25 cellular contexts compared by ENCODE assay signal in the genomic region with DNA sequence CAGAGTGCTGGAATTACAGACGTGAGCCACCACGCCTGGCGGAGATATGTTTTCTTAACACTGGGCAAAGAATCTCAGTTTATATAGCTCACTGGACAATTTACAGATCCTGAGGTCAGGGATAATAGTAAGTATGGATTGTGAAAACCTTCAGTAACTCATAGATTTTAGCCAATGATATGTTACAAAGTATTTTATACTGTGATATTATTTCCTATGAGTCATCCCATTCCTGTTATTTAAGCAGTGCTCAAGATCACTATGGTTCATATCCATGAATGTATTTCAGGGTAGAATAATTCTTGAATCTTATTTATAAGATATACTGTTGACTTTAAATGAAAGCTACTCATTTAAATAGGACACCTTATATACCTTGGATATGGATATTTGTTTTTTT.
DNase-seq lines count a peak whose midpoint lies in the region; ATAC-seq, FAIRE-seq and TF ChIP-seq lines count a peak whose summit lies in the region.
"Had no signal": no experiment of that assay in that cellular context is flagged by ENCODE, and none has a peak within 500 bp of the region (broad histone marks: within the 10 kb centered on the region; RNA-seq: fewer than 3 reads in every experiment).

No MANE protein-coding gene starts in this region.

- no TSS peak for BruUV-seq in IMR-90 (replicated peaks; lab: Mats Ljungman, UMichigan)

- TF ChIP-seq RAD21 in A549 (conservative IDR thresholded peaks at IDR 0.05 in 1 of 2, IDR thresholded peaks at IDR 0.05 in 1 of 2) (no peak), IMR-90 (IDR thresholded peaks at IDR 0.05; ENCODE audit: low read length) (no peak)

- CTCF ChIA-PET in A549 (lab: Yijun Ruan, JAX) (interaction anchor here (1.0 to 1.4 kb wide), 3 partner anchors 863 to 917 kb away, joined by 3 to 4 read pairs (median 3); no protein-coding TSS in a partner anchor), IMR-90 (lab: Yijun Ruan, JAX) (interaction anchor here (1.0 kb wide), 1 partner anchor 10 kb away, joined by 3 read pairs; no protein-coding TSS in a partner anchor)

- H4K20me1 ChIP-seq in GM23248 (ENCODE audit: insufficient read depth) (no peaks in the 10 kb centered on the region), IMR-90 (ENCODE audit: insufficient read depth, low read length) (no peaks in the 10 kb centered on the region)
- H4K20me1 ChIP-seq: BLaER1 treated with 17β-estradiol and CSF1 and Interleukin-3, amounts not matched to agents 10 nM and 100 nM had no signal

- no peaks in the 10 kb centered on the region for H3K79me1 ChIP-seq in IMR-90 (ENCODE audit: low read depth in 1 of 2, low read length in 2 of 2)

- no peak overlapping the region for H3K23ac ChIP-seq in IMR-90 (ENCODE audit: low read depth, low read length)

- no peaks in the 10 kb centered on the region for H3F3A ChIP-seq in GM23248 (ENCODE audit: insufficient read depth)

- TF ChIP-seq POLR2A in A549 (IDR thresholded peaks at IDR 0.05; ENCODE audit: low read length) (no peak), IMR-90 (IDR thresholded peaks at IDR 0.05; ENCODE audit: low read depth, low read length) (no peak)

- no peak overlapping the region for H2BK5ac ChIP-seq in IMR-90 (ENCODE audit: low read depth, low read length, poor library complexity, severe bottlenecking)

- no peaks in the 10 kb centered on the region for H3K9me2 ChIP-seq in GM23248 (ENCODE audit: insufficient read depth)

- H4K91ac ChIP-seq in IMR-90 (ENCODE audit: insufficient read depth, low read depth, low read length), result no peak overlapping the region

- H3K18ac ChIP-seq in IMR-90 (ENCODE audit: low read depth, low read length), result no peak overlapping the region

- no peaks in the 10 kb centered on the region for H3K79me2 ChIP-seq in GM23248 (ENCODE audit: insufficient read depth)

- H3K27me3 ChIP-seq in GM23248 (replicated peaks; ENCODE audit: insufficient read depth) (no peaks in the 10 kb centered on the region), IMR-90 (ENCODE audit: control insufficient read depth, insufficient read depth, low read length) (no peaks in the 10 kb centered on the region)
- H3K27me3 ChIP-seq: BE2C; BLaER1 treated with 17β-estradiol and CSF1 and Interleukin-3, amounts not matched to agents 10 nM and 100 nM had no signal

- H3K4me2 ChIP-seq in A549 (no peak overlapping the region), GM23248 (ENCODE audit: unreplicated experiment) (no peak overlapping the region), IMR-90 (ENCODE audit: low read depth, low read length) (no peak overlapping the region)
- H3K4me2 ChIP-seq: BLaER1 treated with 17β-estradiol and CSF1 and Interleukin-3, amounts not matched to agents 10 nM and 100 nM had no signal

- H2AK9ac ChIP-seq in IMR-90 (replicated peaks; ENCODE audit: low read depth, low read length, poor library complexity), result no peak overlapping the region

- WGBS in A549 (ENCODE audit: missing lambda C conversion rate), result 87% methylated on average over 3 of the region's 3 CpGs
- 97 to 99% methylated on average over 3 of the region's 3 CpGs for WGBS in GM23248 (ENCODE audit: low coverage in 1 of 2, low lambda C conversion rate in 2 of 2, missing lambda C conversion rate in 2 of 2), 2 experiments
- WGBS in IMR-90 (ENCODE audit: extremely low coverage in 2 of 2, insufficient read length in 1 of 2), 2 experiments, result no CpG with 5 or more reads among the region's 3 CpGs

- no peak for TF ChIP-seq CTCF in A549 (IDR thresholded peaks at IDR 0.05)
- no peak for TF ChIP-seq CTCF in IMR-90 (conservative IDR thresholded peaks at IDR 0.05; ENCODE audit: low read depth, low read length)

- H4K8ac ChIP-seq in IMR-90 (ENCODE audit: low read depth in 2 of 2, low read length in 2 of 2), result no peak overlapping the region

- FAIRE-seq in A549 (lab: Jason Lieb, UNC), result no peak
- FAIRE-seq: A204.1, GM12891, GM18507, H1 had no signal

- no peak overlapping the region for H3K56ac ChIP-seq in IMR-90 (ENCODE audit: extremely low read depth, insufficient read depth, low read length)

- H3K4me1 ChIP-seq in A549, result no peaks in the 10 kb centered on the region
- no peaks in the 10 kb centered on the region for H3K4me1 ChIP-seq in GM23248 (ENCODE audit: insufficient read depth)
- H3K4me1 ChIP-seq in IMR-90 (ENCODE audit: control insufficient read depth, insufficient read depth, low read length), result no peaks in the 10 kb centered on the region
- H3K4me1 ChIP-seq: BE2C; BLaER1 treated with 17β-estradiol and CSF1 and Interleukin-3, amounts not matched to agents 10 nM and 100 nM had no signal

- no peak overlapping the region for H4K5ac ChIP-seq in IMR-90 (ENCODE audit: low read depth, low read length)

- H3K9ac ChIP-seq in GM23248 (no peak overlapping the region), IMR-90 (ENCODE audit: low read depth, low read length) (no peak overlapping the region)
- H3K9ac ChIP-seq: BLaER1 treated with 17β-estradiol and CSF1 and Interleukin-3, amounts not matched to agents 10 nM and 100 nM had no signal

- H2BK120ac ChIP-seq in IMR-90 (ENCODE audit: low read depth, low read length), result no peak overlapping the region

- no peak for TF ChIP-seq EP300 in A549 (IDR thresholded peaks at IDR 0.05)

- no peak overlapping the region for H2BK20ac ChIP-seq in IMR-90 (ENCODE audit: low read depth, low read length)

- no peaks in the 10 kb centered on the region for H3K36me3 ChIP-seq in GM23248 (ENCODE audit: low read depth)
- H3K36me3 ChIP-seq in IMR-90 (ENCODE audit: control insufficient read depth, insufficient read depth, low read length), result no peaks in the 10 kb centered on the region
- H3K36me3 ChIP-seq: BE2C had no signal

- in situ Hi-C loops in GM23248 (cut with MboI), result no loop called here
- in situ Hi-C loops in IMR-90 (cut with MboI; ENCODE audit: low sequenced_read_pairs), result no loop called here

- H2AFZ ChIP-seq in GM23248 (no peak overlapping the region), IMR-90 (replicated peaks; ENCODE audit: low read length, poor library complexity) (no peak overlapping the region)

- intact Hi-C loops in IMR-90 (cut with micrococcal nuclease), result no loop called here

- no peak for DNase-seq in A549 (ENCODE audit: low read depth in 1 of 2, low spot score in 1 of 2)
- peak; percentile 8 for DNase-seq in GM23248
- DNase-seq in IMR-90, result no peak
- peak; percentile 20 for DNase-seq in dermis blood vessel endothelial cell
- no peak for DNase-seq in activated CD4-positive, alpha-beta T cell treated with anti-CD3 and anti-CD28 coated beads for 1 hour
- DNase-seq in COR-L47 (lab: John Stamatoyannopoulos, UW), result no peak
- DNase-seq in retina, result no peak
- DNase-seq: ACHN; AML-193; BE2C; Calu3; CD4-positive, alpha-beta T cell; CD8-positive, alpha-beta memory T cell; DMS53; DMS79 treated with DMSO at 0.1 percent for 48 hours; GDM1; H7 had no signal

- no peak overlapping the region for H3K4ac ChIP-seq in IMR-90 (ENCODE audit: low read depth, low read length)

- no peak overlapping the region for H3K4me3 ChIP-seq in A549
- H3K4me3 ChIP-seq in GM23248, result no peak overlapping the region
- H3K4me3 ChIP-seq in IMR-90 (ENCODE audit: insufficient read depth, low read depth, low read length), result no peak overlapping the region
- H3K4me3 ChIP-seq: BLaER1 treated with 17β-estradiol and CSF1 and Interleukin-3, amounts not matched to agents 10 nM and 100 nM had no signal

- H2AK5ac ChIP-seq in IMR-90 (ENCODE audit: low read depth, low read length), result no peak overlapping the region

- H3K14ac ChIP-seq in IMR-90 (replicated peaks; ENCODE audit: low read depth, low read length), result no peak overlapping the region

- dilution Hi-C loops in IMR-90 (cut with HindIII; ENCODE audit: low sequenced_read_pairs, unreplicated experiment), result no loop called here

- no peak overlapping the region for H2BK15ac ChIP-seq in IMR-90 (ENCODE audit: low read depth, low read length)

- POLR2A ChIA-PET in A549 (lab: Yijun Ruan, JAX) (no interaction called here), IMR-90 (lab: Charles Lee; ENCODE audit: unreplicated experiment) (no interaction called here)

- H3K9me3 ChIP-seq in A549 (0 out of 3 replicates have a peak, but pooled peaks cover 4% of the 10 kb centered on the region), GM23248 (ENCODE audit: low read depth) (no peaks in the 10 kb centered on the region), IMR-90 (ENCODE audit: control insufficient read depth, insufficient read depth, low read length) (peaks cover 3% of the 10 kb centered on the region; the same call in 1 of the 2 replicates)
- H3K9me3 ChIP-seq: BE2C had no signal

- ATAC-seq in A549 (no peak), IMR-90 (ENCODE audit: low read depth) (no peak), GM21367 (IDR thresholded peaks at IDR 0.05; ENCODE audit: unreplicated experiment) (no peak)
- ATAC-seq: HCT116 had no signal

- H3K9me1 ChIP-seq in IMR-90 (ENCODE audit: insufficient read depth, low read length), result no peaks in the 10 kb centered on the region

- no peak overlapping the region for H3K27ac ChIP-seq in A549
- no peak overlapping the region for H3K27ac ChIP-seq in GM23248
- no peak overlapping the region for H3K27ac ChIP-seq in IMR-90 (ENCODE audit: insufficient read depth, low read length)
- H3K27ac ChIP-seq: 22Rv1; BLaER1 treated with 17β-estradiol and CSF1 and Interleukin-3, amounts not matched to agents 10 nM and 100 nM had no signal

TF ChIP-seq in A549, 52 proteins besides CTCF, POLR2A, EP300 and RAD21 (continues in another document):
- TF ChIP-seq BHLHE40 (IDR thresholded peaks at IDR 0.05; ENCODE audit: low read depth, low read length) (no peak), FOSL2 (IDR thresholded peaks at IDR 0.05) (no peak), FOSL2 (CRISPR knock-in tag; IDR thresholded peaks at IDR 0.05) (peak; percentile 33; the same call in 1 of the 2 replicates)

TF ChIP-seq in IMR-90, 13 proteins besides CTCF, POLR2A, EP300 and RAD21:
- TF ChIP-seq NFE2L2 (IDR thresholded peaks at IDR 0.05; ENCODE audit: low read depth, low read length) (no peak), FOS (IDR thresholded peaks at IDR 0.05; ENCODE audit: low read depth, low read length) (0 out of 2 replicates have a peak, but pooled peaks have one; percentile 12)

Comparison
In these comparisons a context has a peak if more than half of its experiments do, and no peak if none do; other contexts are left out.
1. DNase-seq: peak in GM23248 (single experiment) and dermis blood vessel endothelial cell (single experiment); none in A549 (0 of 2), IMR-90 (single experiment), activated CD4-positive, alpha-beta T cell treated with anti-CD3 and anti-CD28 coated beads for 1 hour (single experiment), COR-L47 (single experiment) and retina (single experiment).